ENCODE assay signal across 10 cellular contexts in genomic region chr7:134885967-134886352, GRCh38.
A peak's percentile ranks its signal among the peaks of the same experiment; 100 is the strongest.
DNase-seq lines count a peak whose midpoint lies in the region; ATAC-seq, FAIRE-seq and TF ChIP-seq lines count a peak whose summit lies in the region.
"Had no signal": no experiment of that assay in that cellular context is flagged by ENCODE, and none has a peak within 500 bp of the region (broad histone marks: within the 10 kb centered on the region; RNA-seq: fewer than 3 reads in every experiment).

No MANE protein-coding gene starts in this region.

- no peak overlapping the region for H3K18ac ChIP-seq in neuronal stem cell (ENCODE audit: low read length)

- peaks cover 1% of the 10 kb centered on the region for H3K79me1 ChIP-seq in neuronal stem cell (ENCODE audit: low read depth, low read length)

- TF ChIP-seq CTCF in brain microvascular endothelial cell (IDR thresholded peaks at IDR 0.05; ENCODE audit: low read depth, low read length, missing control alignments) (no peak), right lobe of liver (IDR thresholded peaks at IDR 0.05) (no peak), neural progenitor cell (IDR thresholded peaks at IDR 0.05) (no peak)

- no peak for TF ChIP-seq POLR2A in right lobe of liver (IDR thresholded peaks at IDR 0.05)

- no peak overlapping the region for H2BK12ac ChIP-seq in neuronal stem cell (ENCODE audit: low read length)

- H3K4me3 Mint-ChIP-seq in activated T-cell treated with anti-CD3 and anti-CD28 coated beads, Interleukin-2, amount 50 U/mL, for 72 hours = peak overlapping the region in 1 of 2 donors; percentile 50
- H3K4me3 Mint-ChIP-seq in activated T-cell treated with anti-CD3 and anti-CD28 coated beads, Interleukin-2, amount 50 U/mL, for 4 hours = no peak overlapping the region
- no peak overlapping the region for H3K4me3 Mint-ChIP-seq in neural progenitor cell

- H3K27ac Mint-ChIP-seq in activated T-cell treated with anti-CD3 and anti-CD28 coated beads, Interleukin-2, amount 50 U/mL, for 72 hours = peak overlapping the region; percentile 52
- no peak overlapping the region for H3K27ac Mint-ChIP-seq in neural progenitor cell

- H3K9ac ChIP-seq in neural progenitor cell (no peak overlapping the region), neuronal stem cell (ENCODE audit: low read depth, low read length, poor library complexity) (no peak overlapping the region)
- H3K9ac ChIP-seq: parathyroid adenoma had no signal

- no peak overlapping the region for H2BK5ac ChIP-seq in neuronal stem cell (ENCODE audit: low read length)

- H2AFZ ChIP-seq in neural progenitor cell (replicated peaks) (no peak overlapping the region), neuronal stem cell (ENCODE audit: low read length) (no peak overlapping the region)
- H2AFZ ChIP-seq: parathyroid adenoma had no signal

- H3K27ac ChIP-seq in brain microvascular endothelial cell = peak overlapping the region; percentile 90
- H3K27ac ChIP-seq in right lobe of liver = peak overlapping the region; percentile 35 to 77 (median 35)
- H3K27ac ChIP-seq in neural progenitor cell = no peak overlapping the region
- no peak overlapping the region for H3K27ac ChIP-seq in neuronal stem cell (replicated peaks; ENCODE audit: low read length)
- H3K27ac ChIP-seq: parathyroid adenoma had no signal

- in situ Hi-C loops in brain microvascular endothelial cell (cut with HindIII; ENCODE audit: low pct_ligation_motif_present, low sequenced_read_pairs) = no loop called here

- H3K4me1 Mint-ChIP-seq in activated T-cell treated with anti-CD3 and anti-CD28 coated beads, Interleukin-2, amount 50 U/mL, for 72 hours (ENCODE audit: low read depth) = peaks cover 25% of the 10 kb centered on the region
- H3K4me1 Mint-ChIP-seq in activated T-cell treated with anti-CD3 and anti-CD28 coated beads, Interleukin-2, amount 50 U/mL, for 4 hours (ENCODE audit: low read depth) = peaks cover 20% of the 10 kb centered on the region
- peaks cover 8% of the 10 kb centered on the region for H3K4me1 Mint-ChIP-seq in neural progenitor cell

- H2BK15ac ChIP-seq in neuronal stem cell (ENCODE audit: low read length) = no peak overlapping the region

- H3K9me3 ChIP-seq in right lobe of liver (no peaks in the 10 kb centered on the region), neural progenitor cell (ENCODE audit: low read depth) (no peaks in the 10 kb centered on the region), neuronal stem cell (replicated peaks in 1 of 2; ENCODE audit: control insufficient read depth in 2 of 2, insufficient read depth in 1 of 2, low read depth in 1 of 2, low read length in 2 of 2) (peaks cover 0 to 3% of the 10 kb centered on the region in 2 donors)
- H3K9me3 ChIP-seq: BE2C had no signal

- H4K8ac ChIP-seq in neuronal stem cell (ENCODE audit: low read depth, low read length) = no peak overlapping the region

- H3K4ac ChIP-seq in neuronal stem cell (ENCODE audit: low read length) = no peak overlapping the region

- H3K4me1 ChIP-seq in right lobe of liver (peaks cover 0 to 17% (median 3%) of the 10 kb centered on the region in 4 donors), neural progenitor cell (no peaks in the 10 kb centered on the region), neuronal stem cell (ENCODE audit: control insufficient read depth in 2 of 2, insufficient read depth in 1 of 2, low read depth in 1 of 2, low read length in 2 of 2) (peaks cover 0 to 3% of the 10 kb centered on the region in 2 donors)

- no peaks in the 10 kb centered on the region for H4K20me1 ChIP-seq in neural progenitor cell (ENCODE audit: low read depth)

- peaks cover 5% of the 10 kb centered on the region for H3K27me3 Mint-ChIP-seq in activated T-cell treated with anti-CD3 and anti-CD28 coated beads, Interleukin-2, amount 50 U/mL, for 72 hours (ENCODE audit: low read depth)
- H3K27me3 Mint-ChIP-seq in activated T-cell treated with anti-CD3 and anti-CD28 coated beads, Interleukin-2, amount 50 U/mL, for 4 hours (ENCODE audit: low read depth) = no peaks in the 10 kb centered on the region
- H3K27me3 Mint-ChIP-seq in neural progenitor cell (ENCODE audit: insufficient read depth, low read depth) = no peaks in the 10 kb centered on the region

- no peak for ATAC-seq in activated T-cell treated with anti-CD3 and anti-CD28 coated beads, Interleukin-2, amount 50 U/mL, for 72 hours (replicated peaks in 1 of 2)
- ATAC-seq in activated T-cell treated with anti-CD3 and anti-CD28 coated beads, Interleukin-2, amount 50 U/mL, for 4 hours = no peak
- ATAC-seq in right lobe of liver (peak; percentile 33 to 77 (median 68)), HG03378 (IDR thresholded peaks at IDR 0.05; ENCODE audit: unreplicated experiment) (no peak)

- no peaks in the 10 kb centered on the region for H3F3A ChIP-seq in neural progenitor cell (ENCODE audit: low read depth)

- 29% methylated on average over 1 of the region's 1 CpG for WGBS in right lobe of liver (ENCODE audit: insufficient coverage, low coverage, low lambda C conversion rate, missing lambda C conversion rate)
- WGBS in neuronal stem cell (ENCODE audit: extremely low coverage in 2 of 2, insufficient read length in 2 of 2, insufficient replicate concordance in 1 of 2), 2 donors = no CpG with 5 or more reads among the region's 1 CpG

- no peaks in the 10 kb centered on the region for H3K27me3 ChIP-seq in brain microvascular endothelial cell (replicated peaks)
- no peaks in the 10 kb centered on the region for H3K27me3 ChIP-seq in right lobe of liver
- no peaks in the 10 kb centered on the region for H3K27me3 ChIP-seq in neural progenitor cell
- H3K27me3 ChIP-seq in neuronal stem cell (ENCODE audit: control insufficient read depth in 3 of 3, insufficient read depth in 3 of 3, low read depth in 1 of 3, low read length in 3 of 3) = peaks cover 0 to 2% (median 0%) of the 10 kb centered on the region in 3 experiments
- H3K27me3 ChIP-seq: BE2C had no signal

- no peaks in the 10 kb centered on the region for H3K36me3 Mint-ChIP-seq in activated T-cell treated with anti-CD3 and anti-CD28 coated beads, Interleukin-2, amount 50 U/mL, for 72 hours (ENCODE audit: insufficient read depth in 2 of 2)
- no peaks in the 10 kb centered on the region for H3K36me3 Mint-ChIP-seq in activated T-cell treated with anti-CD3 and anti-CD28 coated beads, Interleukin-2, amount 50 U/mL, for 4 hours (ENCODE audit: insufficient read depth)
- no peaks in the 10 kb centered on the region for H3K36me3 Mint-ChIP-seq in neural progenitor cell

- FAIRE-seq in urothelium cell line (lab: Jason Lieb, UNC) = no peak

- H3K36me3 ChIP-seq in brain microvascular endothelial cell (replicated peaks) (peaks cover 22% of the 10 kb centered on the region), right lobe of liver (no peaks in the 10 kb centered on the region), neural progenitor cell (no peaks in the 10 kb centered on the region), neuronal stem cell (replicated peaks in 1 of 2; ENCODE audit: control insufficient read depth in 2 of 2, insufficient read depth in 2 of 2, low read length in 2 of 2) (no peaks in the 10 kb centered on the region)
- H3K36me3 ChIP-seq: BE2C had no signal

- no peak overlapping the region for H3K23ac ChIP-seq in neuronal stem cell (ENCODE audit: low read depth, low read length, poor library complexity)

- no peak overlapping the region for H2BK120ac ChIP-seq in neuronal stem cell (ENCODE audit: low read depth, low read length)

- intact Hi-C loops in right lobe of liver (cut with DNase I) = no loop called here

- no peak overlapping the region for H2AK5ac ChIP-seq in neuronal stem cell (ENCODE audit: low read depth, low read length)

- H3K79me2 ChIP-seq in neural progenitor cell (ENCODE audit: low read depth) = no peaks in the 10 kb centered on the region
- H3K79me2 ChIP-seq: parathyroid adenoma had no signal

- H3K9me3 Mint-ChIP-seq in activated T-cell treated with anti-CD3 and anti-CD28 coated beads, Interleukin-2, amount 50 U/mL, for 72 hours = no peaks in the 10 kb centered on the region
- H3K9me3 Mint-ChIP-seq in activated T-cell treated with anti-CD3 and anti-CD28 coated beads, Interleukin-2, amount 50 U/mL, for 4 hours = no peaks in the 10 kb centered on the region
- no peaks in the 10 kb centered on the region for H3K9me3 Mint-ChIP-seq in neural progenitor cell

- H3K14ac ChIP-seq in neuronal stem cell (ENCODE audit: low read length) = no peak overlapping the region

- DNase-seq in activated T-cell treated with anti-CD3 and anti-CD28 coated beads, Interleukin-2, amount 50 U/mL, for 72 hours = no peak
- no peak for DNase-seq in activated T-cell treated with anti-CD3 and anti-CD28 coated beads, Interleukin-2, amount 50 U/mL, for 4 hours
- DNase-seq in brain microvascular endothelial cell (peak; percentile 65), right lobe of liver (no peak), urothelium cell line (ENCODE audit: low spot score) (peak; percentile 18), neural progenitor cell (ENCODE audit: low spot score) (no peak), neuronal stem cell (ENCODE audit: low spot score) (no peak)
- DNase-seq: BE2C had no signal

- H4K91ac ChIP-seq in neuronal stem cell (ENCODE audit: low read depth, low read length, poor library complexity) = no peak overlapping the region

- H3K4me3 ChIP-seq in brain microvascular endothelial cell (ENCODE audit: low read depth, low read length) (no peak overlapping the region), right lobe of liver (no peak overlapping the region), neural progenitor cell (no peak overlapping the region), neuronal stem cell (ENCODE audit: low read length in 2 of 2) (no peak overlapping the region)

- no peak overlapping the region for H3K4me2 ChIP-seq in neural progenitor cell
- no peak overlapping the region for H3K4me2 ChIP-seq in neuronal stem cell (ENCODE audit: insufficient read depth, low read length, poor library complexity, severe bottlenecking)

Comparison
In these comparisons a context has a peak if more than half of its experiments do, and no peak if none do; other contexts are left out.
1. ATAC-seq: peak in right lobe of liver (4 of 4); none in activated T-cell treated with anti-CD3 and anti-CD28 coated beads, Interleukin-2, amount 50 U/mL, for 72 hours (0 of 2), activated T-cell treated with anti-CD3 and anti-CD28 coated beads, Interleukin-2, amount 50 U/mL, for 4 hours (0 of 2) and HG03378 (single experiment).
2. DNase-seq: peak in brain microvascular endothelial cell (single experiment) and urothelium cell line (single experiment); none in activated T-cell treated with anti-CD3 and anti-CD28 coated beads, Interleukin-2, amount 50 U/mL, for 72 hours (0 of 2), activated T-cell treated with anti-CD3 and anti-CD28 coated beads, Interleukin-2, amount 50 U/mL, for 4 hours (single experiment), right lobe of liver (0 of 3), neural progenitor cell (single experiment) and neuronal stem cell (single experiment).
3. H3K27ac ChIP-seq: peak in brain microvascular endothelial cell (single experiment) and right lobe of liver (3 of 3); none in neural progenitor cell (single experiment) and neuronal stem cell (single experiment).